In genomic region chr19:3670796-3671679, GRCh38 we compare ENCODE assay signal across 1 cellular context.
TF ChIP-seq lines count a peak whose summit lies in the region.

No MANE protein-coding gene starts in this region.

TF ChIP-seq in K562, 482 proteins besides CTCF, POLR2A, EP300 and RAD21 (continued from another document):
- TF ChIP-seq E2F4 (CRISPR knock-in tag; IDR thresholded peaks at IDR 0.05; ENCODE audit: low read depth) = 0 out of 2 replicates have a peak, but pooled peaks have one; percentile 55
- peak; percentile 60; the same call in 1 of the 2 replicates for TF ChIP-seq ATF3 (IDR thresholded peaks at IDR 0.05)
- TF ChIP-seq ATF3 (CRISPR knock-in tag; conservative IDR thresholded peaks at IDR 0.05) = no peak
- TF ChIP-seq FOSL1 (tag; conservative IDR thresholded peaks at IDR 0.05) = peak; percentile 18
- peak; percentile 56; the same call in 1 of the 2 replicates for TF ChIP-seq KLF1 (tag; IDR thresholded peaks at IDR 0.05)
- peak; percentile 74; the same call in 1 of the 2 replicates for TF ChIP-seq ZC3H4 (CRISPR knock-in tag; IDR thresholded peaks at IDR 0.05; ENCODE audit: borderline replicate concordance)
- peak; percentile 45; the same call in 1 of the 2 replicates for TF ChIP-seq PHF8 (IDR thresholded peaks at IDR 0.05; ENCODE audit: borderline replicate concordance, low read length)
- TF ChIP-seq C11orf30 (IDR thresholded peaks at IDR 0.05; ENCODE audit: low read depth) = peak; percentile 97
- TF ChIP-seq KDM1A (IDR thresholded peaks at IDR 0.05) = 0 out of 4 replicates have a peak, but pooled peaks of 1 of the 2 experiments have one; percentile 26
- 0 out of 2 replicates have a peak, but pooled peaks have one; percentile 38 for TF ChIP-seq ZNF445 (CRISPR knock-in tag; IDR thresholded peaks at IDR 0.05; ENCODE audit: low read depth)
- TF ChIP-seq HMGN3 (IDR thresholded peaks at IDR 0.05; ENCODE audit: borderline replicate concordance, extremely low read depth, insufficient read length, low read depth, low read length) = peak; percentile 58
- no peak for TF ChIP-seq FUS (optimal IDR thresholded peaks at IDR 0.05; ENCODE audit: low read depth, low read length)
- 0 out of 2 replicates have a peak, but pooled peaks have one; percentile 27 for TF ChIP-seq MTA3 (IDR thresholded peaks at IDR 0.05; ENCODE audit: borderline replicate concordance)
- peak; percentile 80 for TF ChIP-seq EGR1 (conservative IDR thresholded peaks at IDR 0.05)
- TF ChIP-seq CTBP1 (IDR thresholded peaks at IDR 0.05; ENCODE audit: borderline replicate concordance) = peak; percentile 9; the same call in 1 of the 2 replicates
- no peak for TF ChIP-seq ZBTB12 (CRISPR knock-in tag; IDR thresholded peaks at IDR 0.05)
- TF ChIP-seq CREM (IDR thresholded peaks at IDR 0.05; ENCODE audit: low read depth) = peak; percentile 53; the same call in 1 of the 2 replicates
- 0 out of 2 replicates have a peak, but pooled peaks have one; percentile 16 for TF ChIP-seq POLR2H (tag; IDR thresholded peaks at IDR 0.05; ENCODE audit: low read depth)
- TF ChIP-seq SMARCC2 (IDR thresholded peaks at IDR 0.05; ENCODE audit: low read depth) = peak; percentile 21; the same call in 1 of the 2 replicates
- no peak for TF ChIP-seq AFF1 (IDR thresholded peaks at IDR 0.05; ENCODE audit: low read depth in 1 of 2, partially characterized antibody in 2 of 2)
- no peak for TF ChIP-seq POLR3A (IDR thresholded peaks at IDR 0.05; ENCODE audit: borderline replicate concordance, extremely low read depth, insufficient read depth, insufficient read length)
